In the genomic region with DNA sequence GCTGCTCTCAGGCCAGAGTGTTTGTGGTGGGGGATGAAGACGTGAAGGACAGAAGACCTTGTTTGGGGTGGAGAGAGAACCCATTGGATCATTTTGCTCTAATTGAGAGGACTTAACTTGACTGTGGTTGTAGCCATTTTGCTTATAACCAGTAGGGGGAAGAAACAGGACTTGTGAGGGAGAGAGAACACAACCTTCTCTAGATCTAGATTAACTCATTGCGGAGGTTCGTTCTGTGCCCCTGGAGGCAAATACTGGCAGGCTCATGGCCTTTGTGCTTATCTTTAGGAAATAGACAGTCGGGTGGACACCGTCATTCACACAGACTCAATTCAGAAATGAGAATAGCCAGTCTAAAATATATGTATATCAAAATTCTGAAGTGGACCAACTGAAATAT, we compare ENCODE assay signal across 19 cellular contexts.
DNase-seq lines count a peak whose midpoint lies in the region; TF ChIP-seq lines count a peak whose summit lies in the region.
"Had no signal": no experiment of that assay in that cellular context is flagged by ENCODE, and none has a peak within 500 bp of the region (broad histone marks: within the 10 kb centered on the region; RNA-seq: fewer than 3 reads in every experiment).

No MANE protein-coding gene starts in this region.

- TF ChIP-seq CTCF in GM12864 (IDR thresholded peaks at IDR 0.05; ENCODE audit: low read depth, low read length, missing control alignments): peak; percentile 6
- peak; percentile 5; the same call in 1 of the 2 replicates for TF ChIP-seq CTCF in MM.1S (IDR thresholded peaks at IDR 0.05; ENCODE audit: low read length)
- TF ChIP-seq CTCF in WERI-Rb-1 (IDR thresholded peaks at IDR 0.05; ENCODE audit: low read depth, low read length): 0 out of 2 replicates have a peak, but pooled peaks have one; percentile 6
- no peak for TF ChIP-seq CTCF in type B pancreatic cell (conservative IDR thresholded peaks at IDR 0.05)

- no peak overlapping the region for H3K4me3 Mint-ChIP-seq in type B pancreatic cell
- H3K4me3 Mint-ChIP-seq: CD4-positive, alpha-beta memory T cell had no signal

- no peaks in the 10 kb centered on the region for H3K9me2 ChIP-seq in MM.1S (replicated peaks; ENCODE audit: insufficient read depth, low read length)

- no peak overlapping the region for H3K4me3 ChIP-seq in GM12864 (ENCODE audit: low read depth, low read length)
- H3K4me3 ChIP-seq in MM.1S (ENCODE audit: low read length): no peak overlapping the region
- no peak overlapping the region for H3K4me3 ChIP-seq in WERI-Rb-1 (ENCODE audit: low read depth, low read length)
- H3K4me3 ChIP-seq: GM23248, SJCRH30 had no signal

- no peaks in the 10 kb centered on the region for H3K36me3 Mint-ChIP-seq in type B pancreatic cell
- H3K36me3 Mint-ChIP-seq: CD4-positive, alpha-beta memory T cell had no signal

- H3K4me1 ChIP-seq in MM.1S (ENCODE audit: low read length): peaks cover 41% of the 10 kb centered on the region

- peaks cover 16% of the 10 kb centered on the region for H3K4me1 Mint-ChIP-seq in type B pancreatic cell (ENCODE audit: unreplicated experiment)
- H3K4me1 Mint-ChIP-seq: CD4-positive, alpha-beta memory T cell had no signal

- no peaks in the 10 kb centered on the region for H3K79me2 ChIP-seq in MM.1S (ENCODE audit: low read length)

- no peaks in the 10 kb centered on the region for H3F3A ChIP-seq in MM.1S (ENCODE audit: insufficient read depth, low read length)

- H3K9ac ChIP-seq in MM.1S (ENCODE audit: low read length): no peak overlapping the region
- H3K9ac ChIP-seq: GM23248 had no signal

- H3K9me3 ChIP-seq in MM.1S (replicated peaks; ENCODE audit: insufficient read depth, low read length): no peaks in the 10 kb centered on the region
- H3K9me3 ChIP-seq in WERI-Rb-1 (ENCODE audit: severe bottlenecking): no peaks in the 10 kb centered on the region
- H3K9me3 ChIP-seq: SJCRH30 had no signal

- no peak for DNase-seq in GM12864 (ENCODE audit: low read depth)
- DNase-seq in MM.1S: no peak
- no peak for DNase-seq in WERI-Rb-1
- DNase-seq in iris pigment epithelial cell (ENCODE audit: low read depth): peak; percentile 1
- no peak for DNase-seq in occipital lobe (lab: John Stamatoyannopoulos, UW)
- no peak for DNase-seq in type B pancreatic cell (ENCODE audit: extremely low spot score, unreplicated experiment)
- DNase-seq in NCI-H524 treated with DMSO at 0.1 percent for 48 hours (lab: John Stamatoyannopoulos, UW): no peak
- DNase-seq: ACHN; DMS79 treated with DMSO at 0.1 percent for 48 hours; GM23248; KG1; NCI-H1105; NCI-H1694; NCI-H345; NK-92 treated with Interleukin-12 subunit alpha and Interleukin-12 subunit beta, amount 100 ng/mL, for 24 hours; RPMI8226; SJCRH30; SW 1271 had no signal

- peaks cover 8% of the 10 kb centered on the region for H3K27me3 Mint-ChIP-seq in type B pancreatic cell

- H3K9me3 Mint-ChIP-seq in type B pancreatic cell: no peaks in the 10 kb centered on the region

- H3K27me3 ChIP-seq in MM.1S (replicated peaks; ENCODE audit: insufficient read depth, low read length) (no peaks in the 10 kb centered on the region), WERI-Rb-1 (ENCODE audit: insufficient read depth, low read depth, severe bottlenecking) (peaks cover 6% of the 10 kb centered on the region)
- H3K27me3 ChIP-seq: SJCRH30 had no signal

- no peak overlapping the region for H3K27ac ChIP-seq in MM.1S (ENCODE audit: low read length)
- no peak overlapping the region for H3K27ac ChIP-seq in WERI-Rb-1
- H3K27ac ChIP-seq: GM23248, SJCRH30 had no signal

- no peaks in the 10 kb centered on the region for H4K20me1 ChIP-seq in MM.1S (ENCODE audit: insufficient read depth, low read length)

- H3K36me3 ChIP-seq in MM.1S (replicated peaks; ENCODE audit: insufficient read depth, low read length) (no peaks in the 10 kb centered on the region), WERI-Rb-1 (no peaks in the 10 kb centered on the region)
- H3K36me3 ChIP-seq: SJCRH30 had no signal

- no peak overlapping the region for H2AFZ ChIP-seq in MM.1S (ENCODE audit: low read length)
- H2AFZ ChIP-seq: GM23248 had no signal

- H3K27ac Mint-ChIP-seq in type B pancreatic cell: no peak overlapping the region
- H3K27ac Mint-ChIP-seq: CD4-positive, alpha-beta memory T cell had no signal

- no peak overlapping the region for H3K4me2 ChIP-seq in MM.1S (ENCODE audit: low read depth, low read length)
